In genomic region chr6:2848851-2849250, GRCh38 we compare ENCODE assay signal across 9 cellular contexts. TPM values are rescaled to one million over a fixed set of nuclear protein-coding genes. Genes with fewer than 3 reads are reported as not detected.
DNase-seq lines count a peak whose midpoint lies in the region; ATAC-seq, FAIRE-seq and TF ChIP-seq lines count a peak whose summit lies in the region.
"Had no signal": no experiment of that assay in that cellular context is flagged by ENCODE, and none has a peak within 500 bp of the region (broad histone marks: within the 10 kb centered on the region; RNA-seq: fewer than 3 reads in every experiment).

No MANE protein-coding gene starts in this region.

- H4K5ac ChIP-seq in H9 (ENCODE audit: insufficient read length, low read depth, low read length), result no peak overlapping the region

- no peak overlapping the region for H2AK5ac ChIP-seq in H9 (ENCODE audit: insufficient read length, low read length)

- H3K27ac Mint-ChIP-seq in H9, result peak overlapping the region in 2 of 3 experiments; percentile 49 to 66; a peak in 4 of 7 replicates

- H3K56ac ChIP-seq in H9 (ENCODE audit: insufficient read length, low read depth, low read length), result no peak overlapping the region

- no peak overlapping the region for H4K91ac ChIP-seq in H9 (ENCODE audit: insufficient read length, low read depth, low read length)

- H2AFZ ChIP-seq in H9 (ENCODE audit: low read length), result no peak overlapping the region

- no peak overlapping the region for H3K9ac ChIP-seq in H9 (ENCODE audit: extremely low read depth, insufficient read length, low read length)

- no peak overlapping the region for H2BK12ac ChIP-seq in H9 (ENCODE audit: insufficient read length, low read depth, low read length)

- H3K27me3 ChIP-seq in H9 (ENCODE audit: insufficient read depth, low read length) (no peaks in the 10 kb centered on the region), bronchial epithelial cell (ENCODE audit: control insufficient read depth, insufficient read depth, low read length) (no peaks in the 10 kb centered on the region)

- WGBS in H9 (ENCODE audit: extremely low coverage, insufficient read length, low lambda C conversion rate), result no CpG with 5 or more reads among the region's 10 CpGs

- no peak overlapping the region for H2BK20ac ChIP-seq in H9 (ENCODE audit: low read depth, low read length, poor library complexity, severe bottlenecking)

- H3K27me3 Mint-ChIP-seq in H9 (ENCODE audit: low read depth), result 0 out of 2 replicates have a peak, but pooled peaks cover 2% of the 10 kb centered on the region

- in situ Hi-C loops in G401 (cut with HindIII; ENCODE audit: low sequenced_read_pairs), result no loop called here

- TF ChIP-seq CTCF in H9 (conservative IDR thresholded peaks at IDR 0.05), result no peak
- no peak for TF ChIP-seq CTCF in bronchial epithelial cell (IDR thresholded peaks at IDR 0.05; ENCODE audit: insufficient read depth, low read length, severe bottlenecking)

- no peak overlapping the region; a peak in 1 of 5 replicates for H3K4me3 Mint-ChIP-seq in H9

- H2BK120ac ChIP-seq in H9 (ENCODE audit: low read depth, low read length, poor library complexity, severe bottlenecking), result no peak overlapping the region

- no peaks in the 10 kb centered on the region for H3K9me3 ChIP-seq in H9 (ENCODE audit: control insufficient read depth, low read depth, low read length)

- DNase-seq in H9 (peak; percentile 86), T-helper 9 cell (peak; percentile 41), bronchial epithelial cell (ENCODE audit: low read depth) (peak; percentile 29), NK-92 (lab: John Stamatoyannopoulos, UW; ENCODE audit: unreplicated experiment) (no peak), G401 (ENCODE audit: low spot score) (no peak), DMS 273 (lab: John Stamatoyannopoulos, UW; ENCODE audit: unreplicated experiment) (no peak)
- DNase-seq in stimulated activated CD4-positive, alpha-beta T cell treated with anti-CD3 and anti-CD28 coated beads, TNF-alpha, amount 100 ng/mL, for 24 hours (ENCODE audit: low read depth in 3 of 3), result peak; percentile 20 to 71 (median 37)
- DNase-seq: KBM-7 had no signal

- no peaks in the 10 kb centered on the region for H3K36me3 ChIP-seq in bronchial epithelial cell (ENCODE audit: control insufficient read depth, insufficient read depth, low read length)

- H3K79me1 ChIP-seq in H9 (ENCODE audit: insufficient read depth, low read depth, low read length, poor library complexity, severe bottlenecking), result no peaks in the 10 kb centered on the region

- no peak overlapping the region for H3K23ac ChIP-seq in H9 (ENCODE audit: insufficient read length, low read depth, low read length)

- no peak overlapping the region for H4K8ac ChIP-seq in H9 (replicated peaks; ENCODE audit: insufficient read length, low read depth, low read length)

- H2BK15ac ChIP-seq in H9 (ENCODE audit: low read depth, low read length), result no peak overlapping the region

- no peak overlapping the region for H3K4ac ChIP-seq in H9 (ENCODE audit: low read depth, low read length)

- no peaks in the 10 kb centered on the region for H3K9me3 Mint-ChIP-seq in H9

- no peak overlapping the region for H3T11ph ChIP-seq in H9 (ENCODE audit: low read length)

- no peak for ATAC-seq in HG03097 (IDR thresholded peaks at IDR 0.05; ENCODE audit: low FRiP score, unreplicated experiment)

- H3K4me3 ChIP-seq in bronchial epithelial cell (ENCODE audit: low read depth, low read length), result no peak overlapping the region

- H3K4me1 ChIP-seq in H9 (ENCODE audit: insufficient read depth, low read length), result peaks cover 17% of the 10 kb centered on the region; the same call in 1 of the 2 replicates

- no peak overlapping the region for H3K27ac ChIP-seq in H9 (ENCODE audit: insufficient read length, low read depth, low read length)

- no peak overlapping the region for H2BK5ac ChIP-seq in H9 (ENCODE audit: insufficient read length, low read length)

- H3K23me2 ChIP-seq in H9 (ENCODE audit: insufficient read length, low read depth, low read length, poor library complexity, severe bottlenecking), result peaks cover 2% of the 10 kb centered on the region

- no peak overlapping the region for H3K4me2 ChIP-seq in H9 (ENCODE audit: insufficient read depth, insufficient read length, low read length)

- H3K36me3 Mint-ChIP-seq in H9 (ENCODE audit: insufficient read depth in 1 of 3, low read depth in 3 of 3), result no peaks in the 10 kb centered on the region; a peak in 1 of 7 replicates

- H3K4me1 Mint-ChIP-seq in H9, result peaks cover 31 to 37% of the 10 kb centered on the region in 2 experiments

- no peaks in the 10 kb centered on the region for H3K79me2 ChIP-seq in H9 (ENCODE audit: insufficient read depth, low read length)

- H3K14ac ChIP-seq in H9 (ENCODE audit: insufficient read depth, low read length), result peak overlapping the region; percentile 3; the same call in 1 of the 2 replicates

- no peak overlapping the region for H3K18ac ChIP-seq in H9 (ENCODE audit: insufficient read length, low read depth, low read length)

- no peaks in the 10 kb centered on the region for H4K20me1 ChIP-seq in H9 (ENCODE audit: control insufficient read depth, insufficient read depth, insufficient read length)

- no peak for FAIRE-seq in bronchial epithelial cell (lab: Jason Lieb, UNC)

RNA-seq across cellular contexts. Expression of gene SERPINB1, which starts 7.2 kb away (rescaled TPM):
- 18.4 and 20.5 TPM in 2 replicates for total RNA-seq in H9 (2021)
- 142 and 372 TPM in 2 replicates for total RNA-seq in bronchial epithelial cell
- total RNA-seq in G401 (2014; rRNA removed; shearing (Covaris generic)), result 0.06 TPM in 1 of 2 replicates, not detected in the other

RNA-seq across cellular contexts. Expression of gene SERPINB9, which starts 54.3 kb away (rescaled TPM):
- total RNA-seq in H9 (2021), result 382 and 390 TPM in 2 replicates
- total RNA-seq in bronchial epithelial cell, result 0.79 and 2.3 TPM in 2 replicates
- 18.6 and 26.5 TPM in 2 replicates for total RNA-seq in G401 (2014; rRNA removed; shearing (Covaris generic))

Comparison
In these comparisons a context has a peak if more than half of its experiments do, and no peak if none do; other contexts are left out.
1. DNase-seq: peak in H9 (single experiment), T-helper 9 cell (single experiment), bronchial epithelial cell (single experiment) and stimulated activated CD4-positive, alpha-beta T cell treated with anti-CD3 and anti-CD28 coated beads, TNF-alpha, amount 100 ng/mL, for 24 hours (3 of 3); none in NK-92 (single experiment), G401 (single experiment) and DMS 273 (single experiment).
2. RNA of gene SERPINB1, which starts 7.2 kb away (total RNA-seq): 142 to 372 TPM in bronchial epithelial cell and 18.4 to 20.5 TPM in H9; 0.06 TPM in G401; every median in the first group is over 10 times any median in the second.